In genomic region chr11:71267807-71268421, GRCh38 we compare ENCODE assay signal across 12 cellular contexts. TPM values are rescaled to one million over a fixed set of nuclear protein-coding genes. Genes with fewer than 3 reads are reported as not detected.
"Had no signal": no experiment of that assay in that cellular context is flagged by ENCODE, and none has a peak within 500 bp of the region (broad histone marks: within the 10 kb centered on the region; RNA-seq: fewer than 3 reads in every experiment).

No MANE protein-coding gene starts in this region.

- DNase-seq: activated CD4-positive, alpha-beta memory T cell treated with anti-CD3 and anti-CD28 coated beads for 36 hours; activated CD4-positive, alpha-beta T cell treated with anti-CD3 and anti-CD28 coated beads for 36 hours; activated naive CD4-positive, alpha-beta T cell; activated naive CD8-positive, alpha-beta T cell treated with anti-CD3 and anti-CD28 coated beads, Interleukin-2, amount 10 ng/mL, durations not matched to agents 7 days and 5 days; stimulated activated CD4-positive, alpha-beta T cell treated with anti-CD3 and anti-CD28 coated beads, Interleukin-12 subunit alpha, Interleukin-12 subunit beta, amount 100 ng/mL, for 4 hours; stimulated activated CD4-positive, alpha-beta T cell treated with anti-CD3 and anti-CD28 coated beads, Interleukin-2, amount 100 ng/mL, for 24 hours; T-helper 17 cell; thyroid gland had no signal

- H3K27ac ChIP-seq: pancreas, thyroid gland had no signal

- H3K4me1 ChIP-seq: thyroid gland had no signal

- H3K27me3 ChIP-seq: pancreas, thyroid gland had no signal

- H3K4me3 ChIP-seq: pancreas, thyroid gland had no signal

- H3K9me3 ChIP-seq: pancreas, thyroid gland had no signal

- FAIRE-seq: endometrium, islet of Langerhans, pancreas had no signal

- ATAC-seq: activated CD4-positive, alpha-beta T cell treated with anti-CD3 and anti-CD28 coated beads for 36 hours; stimulated activated memory B cell treated with anti-CD40 and anti-IgM and Interleukin-4, amounts not matched to agents 10 μg/mL and 1 μg/mL and 100 μg/mL, for 72 hours; T-helper 17 cell had no signal

- H3K36me3 ChIP-seq: pancreas, thyroid gland had no signal

RNA-seq across cellular contexts. Expression of gene SHANK2, which starts 15.5 kb away (rescaled TPM):
- total RNA-seq: activated CD4-positive, alpha-beta memory T cell treated with anti-CD3 and anti-CD28 coated beads for 36 hours; activated CD4-positive, alpha-beta T cell treated with anti-CD3 and anti-CD28 coated beads for 36 hours; activated naive CD8-positive, alpha-beta T cell treated with anti-CD3 and anti-CD28 coated beads, Interleukin-2, amount 10 ng/mL, durations not matched to agents 7 days and 5 days had no signal
